Comparison of ENCODE assay signal across 8 cellular contexts in genomic region chr7:155796381-155797261, GRCh38. TPM values are rescaled to one million over a fixed set of nuclear protein-coding genes. Genes with fewer than 3 reads are reported as not detected.
DNase-seq lines count a peak whose midpoint lies in the region; ATAC-seq and TF ChIP-seq lines count a peak whose summit lies in the region.

No MANE protein-coding gene starts in this region.

- H3K27ac Mint-ChIP-seq in progenitor cell of endocrine pancreas: no peak overlapping the region

- no peak overlapping the region for H3K4me3 Mint-ChIP-seq in progenitor cell of endocrine pancreas (ENCODE audit: low read depth)

- TF ChIP-seq CTCF in GM12873 (IDR thresholded peaks at IDR 0.05; ENCODE audit: insufficient read depth, low read depth, low read length, missing control alignments) (peak; percentile 81), progenitor cell of endocrine pancreas (IDR thresholded peaks at IDR 0.05; ENCODE audit: unreplicated experiment) (peak; percentile 95)

- ATAC-seq in HG02642 (IDR thresholded peaks at IDR 0.05; ENCODE audit: poor library complexity, unreplicated experiment): peak; percentile 75
- no peak for ATAC-seq in GM21717 (IDR thresholded peaks at IDR 0.05; ENCODE audit: unreplicated experiment)

- DNase-seq in OCI-M1 (lab: John Stamatoyannopoulos, UW) (peak; percentile 2), glomerular visceral epithelial cell (ENCODE audit: extremely low spot score) (peak; percentile 46), progenitor cell of endocrine pancreas (ENCODE audit: low spot score, unreplicated experiment) (peak; percentile 82), mesenteric fat pad (ENCODE audit: low spot score) (no peak)
- DNase-seq in activated T-helper 9 cell treated with anti-CD3 and anti-CD28 coated beads, Interleukin-2, amount 50 U/mL, for 16 hours (ENCODE audit: low read depth): peak; percentile 51

- H3K9me3 Mint-ChIP-seq in progenitor cell of endocrine pancreas (ENCODE audit: low read depth): no peaks in the 10 kb centered on the region

- no peaks in the 10 kb centered on the region for H3K4me1 Mint-ChIP-seq in progenitor cell of endocrine pancreas (ENCODE audit: low read depth)

- H3K36me3 Mint-ChIP-seq in progenitor cell of endocrine pancreas (ENCODE audit: insufficient read depth): peaks cover 7% of the 10 kb centered on the region

- peaks cover 34% of the 10 kb centered on the region for H3K27me3 Mint-ChIP-seq in progenitor cell of endocrine pancreas

RNA-seq across cellular contexts. Expression of gene SHH, which starts 15.6 kb away (rescaled TPM):
- total RNA-seq in progenitor cell of endocrine pancreas: 35.8 and 47.1 TPM in 2 replicates
- not detected for total RNA-seq in mesenteric fat pad

Comparison
In these comparisons a context has a peak if more than half of its experiments do, and no peak if none do; other contexts are left out.
1. RNA of gene SHH, which starts 15.6 kb away (total RNA-seq): 35.8 to 47.1 TPM in progenitor cell of endocrine pancreas; not detected in mesenteric fat pad (single experiment); every median in the first group is over 10 times any median in the second.